Comparison of ENCODE assay signal across 19 cellular contexts in genomic region chr15:101540480-101541239, GRCh38. TPM values are rescaled to one million over a fixed set of nuclear protein-coding genes. Genes with fewer than 3 reads are reported as not detected.
A peak's percentile ranks its signal among the peaks of the same experiment; 100 is the strongest.
DNase-seq lines count a peak whose midpoint lies in the region; ATAC-seq and TF ChIP-seq lines count a peak whose summit lies in the region.
"Had no signal": no experiment of that assay in that cellular context is flagged by ENCODE, and none has a peak within 500 bp of the region (broad histone marks: within the 10 kb centered on the region; RNA-seq: fewer than 3 reads in every experiment).

No MANE protein-coding gene starts in this region.

- H3K4me1 Mint-ChIP-seq in WTC11: no peaks in the 10 kb centered on the region
- H3K4me1 Mint-ChIP-seq in natural killer cell treated with Interleukin-12 subunit alpha and Interleukin-12 subunit beta and Interleukin-15 and Interleukin-18, amount 100 ng/mL, for 72 hours (ENCODE audit: low read depth in 2 of 2): no peaks in the 10 kb centered on the region
- H3K4me1 Mint-ChIP-seq in activated CD4-positive, alpha-beta memory T cell treated with anti-CD3 and anti-CD28 coated beads, Interleukin-2, amount 10 ng/mL, durations not matched to agents 7 days and 5 days: no peaks in the 10 kb centered on the region
- H3K4me1 Mint-ChIP-seq: activated naive CD4-positive, alpha-beta T cell treated with anti-CD3 and anti-CD28 coated beads, Interleukin-2, amount 50 U/mL, for 24 hours had no signal

- no peaks in the 10 kb centered on the region for H3K4me1 ChIP-seq in BE2C
- H3K4me1 ChIP-seq: HAP-1 had no signal

- H3K9me3 ChIP-seq in BE2C: no peaks in the 10 kb centered on the region
- H3K9me3 ChIP-seq: HAP-1, neutrophil, thoracic aorta had no signal

- no peak for ATAC-seq in WTC11
- peak; percentile 63 for ATAC-seq in left ventricle myocardium superior
- no peak for ATAC-seq in natural killer cell treated with Interleukin-12 subunit alpha and Interleukin-12 subunit beta and Interleukin-15 and Interleukin-18, amount 100 ng/mL, for 72 hours
- no peak for ATAC-seq in HG03442 (IDR thresholded peaks at IDR 0.05; ENCODE audit: unreplicated experiment)

- no peak overlapping the region for H3K4me3 Mint-ChIP-seq in WTC11
- no peak overlapping the region for H3K4me3 Mint-ChIP-seq in natural killer cell treated with Interleukin-12 subunit alpha and Interleukin-12 subunit beta and Interleukin-15 and Interleukin-18, amount 100 ng/mL, for 72 hours
- H3K4me3 Mint-ChIP-seq in activated CD4-positive, alpha-beta memory T cell treated with anti-CD3 and anti-CD28 coated beads, Interleukin-2, amount 10 ng/mL, durations not matched to agents 7 days and 5 days: no peak overlapping the region
- H3K4me3 Mint-ChIP-seq: activated naive CD4-positive, alpha-beta T cell treated with anti-CD3 and anti-CD28 coated beads, Interleukin-2, amount 50 U/mL, for 24 hours; T-helper 1 cell treated with Interleukin-12 subunit alpha and Interleukin-12 subunit beta and Interleukin-4 antibody, amounts not matched to agents 30 μg/mL and 1 μg/mL, for 36 hours had no signal

- no peak overlapping the region for H3K4me3 ChIP-seq in BE2C (ENCODE audit: low read depth, low read length)
- H3K4me3 ChIP-seq: dorsolateral prefrontal cortex, esophagus muscularis mucosa, HAP-1, hepatocyte, thoracic aorta had no signal

- H3K36me3 Mint-ChIP-seq in WTC11: no peaks in the 10 kb centered on the region
- no peaks in the 10 kb centered on the region for H3K36me3 Mint-ChIP-seq in natural killer cell treated with Interleukin-12 subunit alpha and Interleukin-12 subunit beta and Interleukin-15 and Interleukin-18, amount 100 ng/mL, for 72 hours
- H3K36me3 Mint-ChIP-seq in activated CD4-positive, alpha-beta memory T cell treated with anti-CD3 and anti-CD28 coated beads, Interleukin-2, amount 10 ng/mL, durations not matched to agents 7 days and 5 days (ENCODE audit: low read depth): no peaks in the 10 kb centered on the region
- H3K36me3 Mint-ChIP-seq: activated naive CD4-positive, alpha-beta T cell treated with anti-CD3 and anti-CD28 coated beads, Interleukin-2, amount 50 U/mL, for 24 hours had no signal

- no peaks in the 10 kb centered on the region for H3K27me3 ChIP-seq in BE2C
- H3K27me3 ChIP-seq: hepatocyte had no signal

- H3K36me3 ChIP-seq in BE2C: no peaks in the 10 kb centered on the region
- H3K36me3 ChIP-seq: esophagus muscularis mucosa, HAP-1, neutrophil, thoracic aorta had no signal

- CTCF ChIA-PET in WTC11 (lab: Charles Lee): no interaction called here
- CTCF ChIA-PET in activated CD4-positive, alpha-beta memory T cell treated with anti-CD3 and anti-CD28 coated beads, Interleukin-2, amount 10 ng/mL, durations not matched to agents 7 days and 5 days (lab: Charles Lee): no interaction called here

- H3K9me3 Mint-ChIP-seq in WTC11: no peaks in the 10 kb centered on the region
- H3K9me3 Mint-ChIP-seq in natural killer cell treated with Interleukin-12 subunit alpha and Interleukin-12 subunit beta and Interleukin-15 and Interleukin-18, amount 100 ng/mL, for 72 hours: no peaks in the 10 kb centered on the region
- H3K9me3 Mint-ChIP-seq in activated CD4-positive, alpha-beta memory T cell treated with anti-CD3 and anti-CD28 coated beads, Interleukin-2, amount 10 ng/mL, durations not matched to agents 7 days and 5 days: no peaks in the 10 kb centered on the region
- H3K9me3 Mint-ChIP-seq: activated naive CD4-positive, alpha-beta T cell treated with anti-CD3 and anti-CD28 coated beads, Interleukin-2, amount 50 U/mL, for 24 hours; T-helper 1 cell treated with Interleukin-12 subunit alpha and Interleukin-12 subunit beta and Interleukin-4 antibody, amounts not matched to agents 30 μg/mL and 1 μg/mL, for 36 hours had no signal

- no peaks in the 10 kb centered on the region; the same call in 1 of the 2 replicates for H3K27me3 Mint-ChIP-seq in WTC11 (ENCODE audit: low read depth)
- H3K27me3 Mint-ChIP-seq in natural killer cell treated with Interleukin-12 subunit alpha and Interleukin-12 subunit beta and Interleukin-15 and Interleukin-18, amount 100 ng/mL, for 72 hours: peaks cover 5 to 9% of the 10 kb centered on the region in 2 donors
- peaks cover under 1% of the 10 kb centered on the region for H3K27me3 Mint-ChIP-seq in activated CD4-positive, alpha-beta memory T cell treated with anti-CD3 and anti-CD28 coated beads, Interleukin-2, amount 10 ng/mL, durations not matched to agents 7 days and 5 days

- no peak overlapping the region for H3K27ac Mint-ChIP-seq in WTC11
- no peak overlapping the region for H3K27ac Mint-ChIP-seq in natural killer cell treated with Interleukin-12 subunit alpha and Interleukin-12 subunit beta and Interleukin-15 and Interleukin-18, amount 100 ng/mL, for 72 hours
- H3K27ac Mint-ChIP-seq in activated CD4-positive, alpha-beta memory T cell treated with anti-CD3 and anti-CD28 coated beads, Interleukin-2, amount 10 ng/mL, durations not matched to agents 7 days and 5 days: no peak overlapping the region
- H3K27ac Mint-ChIP-seq: activated naive CD4-positive, alpha-beta T cell treated with anti-CD3 and anti-CD28 coated beads, Interleukin-2, amount 50 U/mL, for 24 hours; T-helper 1 cell treated with Interleukin-12 subunit alpha and Interleukin-12 subunit beta and Interleukin-4 antibody, amounts not matched to agents 30 μg/mL and 1 μg/mL, for 36 hours had no signal

- peak; percentile 55 for DNase-seq in BE2C
- DNase-seq in HT1080 (ENCODE audit: low read depth): peak; percentile 23
- DNase-seq in WTC11 (ENCODE audit: low spot score): no peak
- DNase-seq in left ventricle myocardium superior: peak; percentile 52
- DNase-seq in natural killer cell treated with Interleukin-12 subunit alpha and Interleukin-12 subunit beta and Interleukin-15 and Interleukin-18, amount 100 ng/mL, for 72 hours (ENCODE audit: low spot score): no peak
- no peak for DNase-seq in ureter (ENCODE audit: low spot score)
- no peak for DNase-seq in activated CD4-positive, alpha-beta memory T cell treated with anti-CD3 and anti-CD28 coated beads, Interleukin-2, amount 10 ng/mL, durations not matched to agents 7 days and 5 days
- DNase-seq: dorsolateral prefrontal cortex; NCI-H2107; NCI-H69; stimulated activated CD4-positive, alpha-beta T cell treated with anti-CD3 and anti-CD28 coated beads, Interleukin-2, amount 100 ng/mL, for 48 hours had no signal

- POLR2A ChIA-PET in WTC11 (lab: Charles Lee): no interaction called here
- POLR2A ChIA-PET in activated CD4-positive, alpha-beta memory T cell treated with anti-CD3 and anti-CD28 coated beads, Interleukin-2, amount 10 ng/mL, durations not matched to agents 7 days and 5 days (lab: Charles Lee): no interaction called here

- intact Hi-C loops in left ventricle myocardium superior (cut with micrococcal nuclease): no loop called here

- peak; percentile 46 for TF ChIP-seq CTCF in BE2C (IDR thresholded peaks at IDR 0.05; ENCODE audit: low read depth, low read length)
- no peak for TF ChIP-seq CTCF in WTC11 (IDR thresholded peaks at IDR 0.05)

TF ChIP-seq in WTC11, 78 proteins besides CTCF, POLR2A, EP300 and RAD21:
- TF ChIP-seq GABPB1 (CRISPR knock-in tag; IDR thresholded peaks at IDR 0.05) (0 out of 2 replicates have a peak, but pooled peaks have one; percentile 12), MAX (CRISPR knock-in tag; IDR thresholded peaks at IDR 0.05) (no peak)

RNA-seq across cellular contexts. Expression of gene PCSK6, which starts 51.2 kb away (rescaled TPM):
- polyA plus RNA-seq in BE2C (2012; ENCODE audit: insufficient read depth, insufficient read length, low read depth): 39.9 TPM
- total RNA-seq in HT1080 (2014; rRNA removed; shearing (Covaris generic)): 15.1 and 19.8 TPM in 2 replicates
- 35.5 and 37.6 TPM in 2 replicates for polyA plus RNA-seq in HT1080 (2015; cell fraction: cytosol; rRNA removed)
- 35.8 and 37.1 TPM in 2 replicates for polyA plus RNA-seq in HT1080 (2015; cell fraction: nucleus; rRNA removed)
- total RNA-seq in WTC11 (2021) (2.9 to 3.8 TPM (median 3.8 TPM) in 3 replicates), left ventricle myocardium superior (31.9 TPM), ureter (14.5 TPM)
- under 1 TPM in 1 of 2 donors, not detected in 1; 0.95 TPM for total RNA-seq in natural killer cell treated with Interleukin-12 subunit alpha and Interleukin-12 subunit beta and Interleukin-15 and Interleukin-18, amount 100 ng/mL, for 72 hours
- total RNA-seq in activated CD4-positive, alpha-beta memory T cell treated with anti-CD3 and anti-CD28 coated beads, Interleukin-2, amount 10 ng/mL, durations not matched to agents 7 days and 5 days: under 1 TPM; 0.53 to 0.58 TPM

Comparison
In these comparisons a context has a peak if more than half of its experiments do, and no peak if none do; other contexts are left out.
1. DNase-seq: peak in BE2C (single experiment), HT1080 (single experiment) and left ventricle myocardium superior (single experiment); none in WTC11 (single experiment), natural killer cell treated with Interleukin-12 subunit alpha and Interleukin-12 subunit beta and Interleukin-15 and Interleukin-18, amount 100 ng/mL, for 72 hours (single experiment), ureter (single experiment) and activated CD4-positive, alpha-beta memory T cell treated with anti-CD3 and anti-CD28 coated beads, Interleukin-2, amount 10 ng/mL, durations not matched to agents 7 days and 5 days (single experiment).